ENCODE assay signal across 17 cellular contexts in the genomic region with DNA sequence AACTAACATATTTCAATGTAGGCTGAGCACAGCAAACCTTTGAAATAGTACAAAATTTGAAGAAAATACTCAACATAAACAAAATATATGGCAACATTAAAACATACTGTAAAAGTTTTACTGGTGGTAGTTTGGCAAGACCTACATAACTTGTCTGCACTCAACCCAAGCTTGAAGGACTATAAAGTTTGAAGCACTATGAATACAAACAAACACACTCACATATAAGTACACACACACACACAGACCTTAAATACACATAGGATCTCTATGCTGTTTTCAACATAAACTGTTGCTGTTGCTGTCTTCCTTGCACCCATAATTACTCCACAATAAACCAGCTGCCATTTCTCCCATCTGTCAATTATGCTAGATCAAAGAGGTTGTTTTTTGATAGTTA.
DNase-seq lines count a peak whose midpoint lies in the region; ATAC-seq and TF ChIP-seq lines count a peak whose summit lies in the region.
"Had no signal": no experiment of that assay in that cellular context is flagged by ENCODE, and none has a peak within 500 bp of the region (broad histone marks: within the 10 kb centered on the region; RNA-seq: fewer than 3 reads in every experiment).

No MANE protein-coding gene starts in this region.

- H3K79me2 ChIP-seq in PC-3 (ENCODE audit: low read length) = no peaks in the 10 kb centered on the region

- no peak for ATAC-seq in CD4-positive, alpha-beta T cell (ENCODE audit: poor library complexity)
- ATAC-seq in PC-3 = peak; percentile 70

- no peak overlapping the region for H3K27ac ChIP-seq in CD4-positive, alpha-beta T cell (ENCODE audit: low read depth, low read length)
- H3K27ac ChIP-seq in PC-3 (ENCODE audit: low read length) (no peak overlapping the region), WERI-Rb-1 (no peak overlapping the region)
- H3K27ac ChIP-seq: 22Rv1, BLaER1, C4-2B had no signal

- no peak overlapping the region for H3K9ac ChIP-seq in PC-3 (ENCODE audit: low read length)
- H3K9ac ChIP-seq: BLaER1 had no signal

- H3K4me3 Mint-ChIP-seq in CD4-positive, alpha-beta T cell = no peak overlapping the region
- H3K4me3 Mint-ChIP-seq: B cell; CD4-positive, CD25-positive, alpha-beta regulatory T cell; CD8-positive, alpha-beta memory T cell; HFFc6 had no signal

- H3K9me2 ChIP-seq in PC-3 (replicated peaks; ENCODE audit: low read length) = no peaks in the 10 kb centered on the region

- CTCF ChIA-PET in CD4-positive, alpha-beta T cell (lab: Charles Lee) = no interaction called here
- CTCF ChIA-PET in PC-3 (lab: Charles Lee) = no interaction called here

- H3K27me3 Mint-ChIP-seq in CD4-positive, alpha-beta T cell = no peaks in the 10 kb centered on the region
- H3K27me3 Mint-ChIP-seq: B cell; CD4-positive, CD25-positive, alpha-beta regulatory T cell; CD8-positive, alpha-beta memory T cell had no signal

- H3K36me3 ChIP-seq in PC-3 (ENCODE audit: low read depth, low read length) (no peaks in the 10 kb centered on the region), WERI-Rb-1 (no peaks in the 10 kb centered on the region)
- H3K36me3 ChIP-seq: BLaER1, HAP-1 had no signal

- no peak overlapping the region for H2AFZ ChIP-seq in PC-3 (ENCODE audit: low read length)

- POLR2A ChIA-PET in CD4-positive, alpha-beta T cell (lab: Charles Lee) = no interaction called here
- POLR2A ChIA-PET in PC-3 (lab: Charles Lee; ENCODE audit: unreplicated experiment) = no interaction called here

- H3K4me1 ChIP-seq in PC-3 (ENCODE audit: insufficient read depth, low read length) = no peaks in the 10 kb centered on the region
- H3K4me1 ChIP-seq: BLaER1, HAP-1 had no signal

- peaks cover 68% of the 10 kb centered on the region for H3K36me3 Mint-ChIP-seq in CD4-positive, alpha-beta T cell (ENCODE audit: low read depth)

- no peaks in the 10 kb centered on the region for H4K20me1 ChIP-seq in PC-3 (ENCODE audit: low read length)
- H4K20me1 ChIP-seq: BLaER1 had no signal

- H3K27me3 ChIP-seq in CD4-positive, alpha-beta T cell (ENCODE audit: control insufficient read depth, insufficient read depth, low read length) = no peaks in the 10 kb centered on the region
- H3K27me3 ChIP-seq in PC-3 (ENCODE audit: low read length) (no peaks in the 10 kb centered on the region), WERI-Rb-1 (ENCODE audit: insufficient read depth, low read depth, severe bottlenecking) (no peaks in the 10 kb centered on the region)
- H3K27me3 ChIP-seq: BLaER1 had no signal

- peaks cover 56% of the 10 kb centered on the region for H3K4me1 Mint-ChIP-seq in CD4-positive, alpha-beta T cell (ENCODE audit: low read depth)
- H3K4me1 Mint-ChIP-seq: B cell had no signal

- DNase-seq in DMS53 (lab: John Stamatoyannopoulos, UW) (peak; percentile 31), DMS53 treated with DMSO at 0.1 percent for 48 hours (lab: John Stamatoyannopoulos, UW; ENCODE audit: unreplicated experiment) (no peak), PC-3 (peak; percentile 9), WERI-Rb-1 (no peak)
- DNase-seq in CD4-positive, alpha-beta T cell = no peak
- no peak for DNase-seq in stimulated activated CD4-positive, alpha-beta T cell treated with anti-CD3 and anti-CD28 coated beads, Interleukin-1b, Interleukin-23, amount 100 ng/mL, for 48 hours
- DNase-seq: CD4-positive, CD25-positive, alpha-beta regulatory T cell; CD8-positive, alpha-beta memory T cell; DMS 273 treated with DMSO at 0.1 percent for 48 hours; DND-41; GOT3; HFFc6 had no signal

- peak overlapping the region; percentile 27 for H3K27ac Mint-ChIP-seq in CD4-positive, alpha-beta T cell
- H3K27ac Mint-ChIP-seq: B cell, HFFc6 had no signal

- H3K9me3 ChIP-seq in CD4-positive, alpha-beta T cell (ENCODE audit: control insufficient read depth, low read length) = no peaks in the 10 kb centered on the region
- H3K9me3 ChIP-seq in PC-3 (ENCODE audit: low read length) = no peaks in the 10 kb centered on the region
- no peaks in the 10 kb centered on the region for H3K9me3 ChIP-seq in WERI-Rb-1 (ENCODE audit: severe bottlenecking)
- H3K9me3 ChIP-seq: BLaER1, HAP-1 had no signal

- no peak for TF ChIP-seq CTCF in CD4-positive, alpha-beta T cell (IDR thresholded peaks at IDR 0.05)
- TF ChIP-seq CTCF in PC-3 (conservative IDR thresholded peaks at IDR 0.05; ENCODE audit: low read depth, low read length) = no peak
- TF ChIP-seq CTCF in WERI-Rb-1 (IDR thresholded peaks at IDR 0.05; ENCODE audit: low read depth, low read length) = no peak

- no peak overlapping the region for H3K4me3 ChIP-seq in PC-3 (ENCODE audit: low read length)
- no peak overlapping the region for H3K4me3 ChIP-seq in WERI-Rb-1 (ENCODE audit: low read depth, low read length)
- H3K4me3 ChIP-seq: BLaER1, HAP-1 had no signal

- BruUV-seq in PC-3 (replicated peaks; lab: Mats Ljungman, UMichigan) = no TSS peak

- peaks cover 2% of the 10 kb centered on the region for H3K9me3 Mint-ChIP-seq in CD4-positive, alpha-beta T cell
- H3K9me3 Mint-ChIP-seq: CD4-positive, CD25-positive, alpha-beta regulatory T cell; CD8-positive, alpha-beta memory T cell; HFFc6 had no signal

- no peak overlapping the region for H3K4me2 ChIP-seq in PC-3 (ENCODE audit: low read length)
- H3K4me2 ChIP-seq: BLaER1 had no signal

- no peaks in the 10 kb centered on the region for H3F3A ChIP-seq in PC-3 (ENCODE audit: low read length, unreplicated experiment)

- intact Hi-C loops in CD4-positive, alpha-beta T cell (cut with DNase I, micrococcal nuclease) = no loop called here
- intact Hi-C loops in PC-3 (cut with micrococcal nuclease) = no loop called here

Comparison
In these comparisons a context has a peak if more than half of its experiments do, and no peak if none do; other contexts are left out.
1. DNase-seq: peak in DMS53 (single experiment) and PC-3 (single experiment); none in DMS53 treated with DMSO at 0.1 percent for 48 hours (single experiment), CD4-positive, alpha-beta T cell (0 of 10), stimulated activated CD4-positive, alpha-beta T cell treated with anti-CD3 and anti-CD28 coated beads, Interleukin-1b, Interleukin-23, amount 100 ng/mL, for 48 hours (single experiment) and WERI-Rb-1 (single experiment).